In the genomic region with DNA sequence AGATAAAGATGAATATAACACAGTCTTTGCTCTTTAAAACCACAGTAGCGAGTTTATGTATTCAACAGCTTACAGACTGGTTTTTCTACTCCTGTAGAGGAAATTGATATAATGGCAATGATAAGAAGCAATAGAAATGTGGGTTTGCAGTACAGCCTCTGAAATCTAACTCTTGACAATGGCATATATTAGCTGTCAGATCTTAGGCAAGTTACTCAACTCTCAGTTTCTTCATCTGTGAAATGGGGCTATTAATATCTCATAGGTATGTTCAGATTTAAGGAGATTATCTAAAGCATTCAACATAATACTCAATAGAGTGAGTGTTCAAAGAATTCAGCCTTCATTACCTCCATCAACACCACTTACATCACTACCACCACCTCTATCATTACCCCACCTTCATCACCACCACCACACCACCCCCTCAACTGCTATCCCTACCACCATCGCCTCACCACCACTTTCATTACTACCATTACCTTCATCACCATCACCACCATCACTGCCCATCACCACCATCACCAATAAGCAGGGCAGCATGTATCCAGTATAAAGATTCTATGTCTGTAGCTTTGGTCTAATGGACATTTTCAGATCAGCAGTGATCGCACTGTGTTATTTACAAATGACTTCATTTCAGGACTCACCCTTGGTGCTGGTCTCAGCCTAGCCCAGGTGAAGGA, we compare ENCODE assay signal across 1 cellular context.
TF ChIP-seq lines count a peak whose summit lies in the region.

No MANE protein-coding gene starts in this region.

TF ChIP-seq in HCT116, 20 proteins besides CTCF, POLR2A, EP300 and RAD21 (continued from another document):
- TF ChIP-seq TCF7L2 (IDR thresholded peaks at IDR 0.05; ENCODE audit: borderline replicate concordance, extremely low read depth, insufficient read depth, insufficient read length) (no peak), EGR1 (IDR thresholded peaks at IDR 0.05; ENCODE audit: low read depth) (no peak)
- TF ChIP-seq, protein P1, sequence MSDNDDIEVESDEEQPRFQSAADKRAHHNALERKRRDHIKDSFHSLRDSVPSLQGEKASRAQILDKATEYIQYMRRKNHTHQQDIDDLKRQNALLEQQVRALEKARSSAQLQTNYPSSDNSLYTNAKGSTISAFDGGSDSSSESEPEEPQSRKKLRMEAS (IDR thresholded peaks at IDR 0.05), result 0 out of 2 replicates have a peak, but pooled peaks have one; percentile 15
